ENCODE assay signal across 22 cellular contexts in genomic region chr16:51134876-51135275, GRCh38. TPM values are rescaled to one million over a fixed set of nuclear protein-coding genes. Genes with fewer than 3 reads are reported as not detected.
A peak's percentile ranks its signal among the peaks of the same experiment; 100 is the strongest.
DNase-seq lines count a peak whose midpoint lies in the region; ATAC-seq, FAIRE-seq and TF ChIP-seq lines count a peak whose summit lies in the region.
"Had no signal": no experiment of that assay in that cellular context is flagged by ENCODE, and none has a peak within 500 bp of the region (broad histone marks: within the 10 kb centered on the region; RNA-seq: fewer than 3 reads in every experiment).

No MANE protein-coding gene starts in this region.

- POLR2A ChIA-PET in naive thymus-derived CD4-positive, alpha-beta T cell (lab: Charles Lee) = no interaction called here

- H4K8ac ChIP-seq in neuronal stem cell (ENCODE audit: low read depth, low read length) = no peak overlapping the region

- H3K23ac ChIP-seq in neuronal stem cell (ENCODE audit: low read depth, low read length, poor library complexity) = peak overlapping the region; percentile 27

- peaks cover 7% of the 10 kb centered on the region for H3K4me1 Mint-ChIP-seq in astrocyte (ENCODE audit: low read depth, unreplicated experiment)
- H3K4me1 Mint-ChIP-seq in naive thymus-derived CD4-positive, alpha-beta T cell = peaks cover 0 to 6% (median 0%) of the 10 kb centered on the region in 7 donors
- H3K4me1 Mint-ChIP-seq: T-helper 17 cell had no signal

- no peak overlapping the region for H3K9ac ChIP-seq in GM23248
- H3K9ac ChIP-seq in astrocyte (ENCODE audit: low read length) = no peak overlapping the region
- H3K9ac ChIP-seq in neuronal stem cell (ENCODE audit: low read depth, low read length, poor library complexity) = peak overlapping the region; percentile 81

- no peaks in the 10 kb centered on the region for H3F3A ChIP-seq in GM23248 (ENCODE audit: insufficient read depth)

- H3K9me3 ChIP-seq in GM23248 (ENCODE audit: low read depth) = no peaks in the 10 kb centered on the region
- no peaks in the 10 kb centered on the region for H3K9me3 ChIP-seq in astrocyte (ENCODE audit: insufficient read depth, low read depth, low read length)
- peaks cover 0 to 25% of the 10 kb centered on the region in 2 donors for H3K9me3 ChIP-seq in neuronal stem cell (replicated peaks in 1 of 2; ENCODE audit: control insufficient read depth in 2 of 2, insufficient read depth in 1 of 2, low read depth in 1 of 2, low read length in 2 of 2)
- H3K9me3 ChIP-seq in naive thymus-derived CD4-positive, alpha-beta T cell (ENCODE audit: control insufficient read depth in 2 of 3, low read length in 3 of 3) = no peaks in the 10 kb centered on the region
- H3K9me3 ChIP-seq in ovary = no peaks in the 10 kb centered on the region
- H3K9me3 ChIP-seq: colonic mucosa, lower lobe of right lung, MG63, right atrium auricular region had no signal

- no peak for FAIRE-seq in astrocyte (lab: Jason Lieb, UNC)
- FAIRE-seq: D721Med, islet of Langerhans had no signal

- no peak overlapping the region for H4K91ac ChIP-seq in neuronal stem cell (ENCODE audit: low read depth, low read length, poor library complexity)

- no peaks in the 10 kb centered on the region for H3K9me3 Mint-ChIP-seq in astrocyte (ENCODE audit: unreplicated experiment)
- peaks cover 0 to 25% (median 5%) of the 10 kb centered on the region in 11 donors for H3K9me3 Mint-ChIP-seq in naive thymus-derived CD4-positive, alpha-beta T cell
- H3K9me3 Mint-ChIP-seq: activated T-helper 2 cell treated with anti-CD3 and anti-CD28 coated beads, Interferon-gamma antibody, Interleukin-2, Interleukin-4, amounts not matched to agents 10 μg/mL and 5 μg/mL and 100 μg/mL, durations not matched to agents 14 hours and 24 hours and 36 hours had no signal

- H2AK5ac ChIP-seq in neuronal stem cell (ENCODE audit: low read depth, low read length) = peak overlapping the region; percentile 65

- no peak overlapping the region for H3K27ac Mint-ChIP-seq in astrocyte (ENCODE audit: unreplicated experiment)
- no peak overlapping the region for H3K27ac Mint-ChIP-seq in naive thymus-derived CD4-positive, alpha-beta T cell
- H3K27ac Mint-ChIP-seq: activated naive CD8-positive, alpha-beta T cell treated with anti-CD3 and anti-CD28 coated beads, Interleukin-2, amount 10 ng/mL, durations not matched to agents 7 days and 5 days; activated T-helper 2 cell treated with anti-CD3 and anti-CD28 coated beads, Interferon-gamma antibody, Interleukin-2, Interleukin-4, amounts not matched to agents 10 μg/mL and 5 μg/mL and 100 μg/mL, durations not matched to agents 14 hours and 24 hours and 36 hours; T-helper 17 cell had no signal

- TF ChIP-seq POLR2A in lower leg skin (IDR thresholded peaks at IDR 0.05) (no peak), ovary (IDR thresholded peaks at IDR 0.05) (no peak)

- H3K4me3 ChIP-seq in GM23248 = peak overlapping the region; percentile 67
- H3K4me3 ChIP-seq in astrocyte (ENCODE audit: insufficient read depth, low read depth, low read length) = no peak overlapping the region
- H3K4me3 ChIP-seq in iPS-11a (ENCODE audit: low read depth, low read length) = peak overlapping the region; percentile 38
- no peak overlapping the region for H3K4me3 ChIP-seq in neuronal stem cell (ENCODE audit: low read length in 2 of 2)
- no peak overlapping the region for H3K4me3 ChIP-seq in lower leg skin (ENCODE audit: low read depth, poor library complexity, severe bottlenecking)
- H3K4me3 ChIP-seq in naive thymus-derived CD4-positive, alpha-beta T cell (ENCODE audit: low read length) = no peak overlapping the region
- H3K4me3 ChIP-seq in ovary = no peak overlapping the region
- H3K4me3 ChIP-seq: colonic mucosa, lower lobe of right lung, MG63, Peyer's patch, right atrium auricular region had no signal

- in situ Hi-C loops in GM23248 (cut with MboI) = no loop called here

- H3K27me3 ChIP-seq in GM23248 (replicated peaks; ENCODE audit: insufficient read depth) = no peaks in the 10 kb centered on the region
- H3K27me3 ChIP-seq in astrocyte (ENCODE audit: insufficient read depth, low read length) = no peaks in the 10 kb centered on the region
- H3K27me3 ChIP-seq in neuronal stem cell (ENCODE audit: control insufficient read depth in 3 of 3, insufficient read depth in 3 of 3, low read depth in 1 of 3, low read length in 3 of 3) = no peaks in the 10 kb centered on the region
- peaks cover 0 to 3% of the 10 kb centered on the region in 2 donors for H3K27me3 ChIP-seq in naive thymus-derived CD4-positive, alpha-beta T cell (ENCODE audit: control insufficient read depth in 2 of 2, insufficient read depth in 2 of 2, low read length in 2 of 2)
- H3K27me3 ChIP-seq in ovary = no peaks in the 10 kb centered on the region
- H3K27me3 ChIP-seq: MG63 had no signal

- peak overlapping the region; percentile 76 for H3K4me3 Mint-ChIP-seq in astrocyte (ENCODE audit: unreplicated experiment)
- no peak overlapping the region for H3K4me3 Mint-ChIP-seq in naive thymus-derived CD4-positive, alpha-beta T cell
- H3K4me3 Mint-ChIP-seq: activated naive CD8-positive, alpha-beta T cell treated with anti-CD3 and anti-CD28 coated beads, Interleukin-2, amount 10 ng/mL, durations not matched to agents 7 days and 5 days; T-helper 17 cell had no signal

- H2AFZ ChIP-seq in GM23248 (peak overlapping the region; percentile 68), astrocyte (ENCODE audit: low read depth, low read length) (no peak overlapping the region), neuronal stem cell (ENCODE audit: low read length) (no peak overlapping the region)

- no peak overlapping the region for H3K4ac ChIP-seq in neuronal stem cell (ENCODE audit: low read length)

- no peak for TF ChIP-seq EP300 in ovary (IDR thresholded peaks at IDR 0.05)

- 30 to 44% methylated on average over 17 to 33 of the region's 34 CpGs for WGBS in GM23248 (ENCODE audit: low coverage in 1 of 2, low lambda C conversion rate in 2 of 2, missing lambda C conversion rate in 2 of 2), 2 experiments
- WGBS in neuronal stem cell (ENCODE audit: extremely low coverage in 2 of 2, insufficient read length in 2 of 2, insufficient replicate concordance in 1 of 2), 2 donors = no CpG with 5 or more reads among the region's 34 CpGs
- WGBS in lower leg skin, 2 donors = 31 to 44% methylated on average over 23 to 33 of the region's 34 CpGs
- WGBS in ovary, 3 donors = 59 to 66% (median 64%) methylated on average over 33 to 34 of the region's 34 CpGs

- DNase-seq in GM23248 (no peak), astrocyte (ENCODE audit: low read depth) (no peak), neuronal stem cell (ENCODE audit: low spot score) (no peak), lower leg skin (ENCODE audit: low spot score in 2 of 2) (no peak), sciatic nerve (ENCODE audit: low spot score) (no peak), ovary (no peak)
- DNase-seq in naive thymus-derived CD4-positive, alpha-beta T cell = no peak
- DNase-seq: activated naive CD8-positive, alpha-beta T cell treated with anti-CD3 and anti-CD28 coated beads, Interleukin-2, amount 10 ng/mL, durations not matched to agents 7 days and 5 days; colonic mucosa; GOT3; head of caudate nucleus; lower lobe of right lung; MG63; NCI-H1417 treated with DMSO at 0.1 percent for 48 hours; NCI-H510A treated with DMSO at 0.1 percent for 48 hours; Peyer's patch; T-helper 17 cell had no signal

- intact Hi-C loops in lower leg skin (cut with DNase I; ENCODE audit: low total_unique reads) (no loop called here), sciatic nerve (cut with DNase I) (no loop called here), ovary (cut with DNase I) (no loop called here)
- intact Hi-C loops in naive thymus-derived CD4-positive, alpha-beta T cell (cut with micrococcal nuclease) = no loop called here

- H3K4me1 ChIP-seq in GM23248 (ENCODE audit: insufficient read depth) (no peaks in the 10 kb centered on the region), astrocyte (ENCODE audit: insufficient read depth, low read length) (no peaks in the 10 kb centered on the region), neuronal stem cell (ENCODE audit: control insufficient read depth in 2 of 2, insufficient read depth in 1 of 2, low read depth in 1 of 2, low read length in 2 of 2) (peaks cover 8 to 12% of the 10 kb centered on the region in 2 donors), ovary (ENCODE audit: insufficient read depth) (no peaks in the 10 kb centered on the region)
- H3K4me1 ChIP-seq in naive thymus-derived CD4-positive, alpha-beta T cell (ENCODE audit: control insufficient read depth in 2 of 2, insufficient read depth in 2 of 2, low read length in 2 of 2) = no peaks in the 10 kb centered on the region
- H3K4me1 ChIP-seq: colonic mucosa, lower lobe of right lung, Peyer's patch had no signal

- peak overlapping the region; percentile 95 for H3K18ac ChIP-seq in neuronal stem cell (ENCODE audit: low read length)

- H3K36me3 ChIP-seq in GM23248 (ENCODE audit: low read depth) (peaks cover 12% of the 10 kb centered on the region), astrocyte (ENCODE audit: insufficient read depth, low read length) (peaks cover 6% of the 10 kb centered on the region), neuronal stem cell (replicated peaks in 1 of 2; ENCODE audit: control insufficient read depth in 2 of 2, insufficient read depth in 2 of 2, low read length in 2 of 2) (peaks cover 25 to 57% of the 10 kb centered on the region in 2 donors), ovary (no peaks in the 10 kb centered on the region)
- no peaks in the 10 kb centered on the region for H3K36me3 ChIP-seq in naive thymus-derived CD4-positive, alpha-beta T cell (ENCODE audit: control insufficient read depth in 2 of 3, insufficient read depth in 3 of 3, low read length in 3 of 3)
- H3K36me3 ChIP-seq: colonic mucosa, lower lobe of right lung, MG63, Peyer's patch, right atrium auricular region had no signal

- no peak overlapping the region for H2BK12ac ChIP-seq in neuronal stem cell (ENCODE audit: low read length)

- peaks cover 21% of the 10 kb centered on the region for H3K36me3 Mint-ChIP-seq in astrocyte (ENCODE audit: low read depth, unreplicated experiment)
- peaks cover 0 to 4% (median 0%) of the 10 kb centered on the region in 5 donors for H3K36me3 Mint-ChIP-seq in naive thymus-derived CD4-positive, alpha-beta T cell
- H3K36me3 Mint-ChIP-seq: activated naive CD8-positive, alpha-beta T cell treated with anti-CD3 and anti-CD28 coated beads, Interleukin-2, amount 10 ng/mL, durations not matched to agents 7 days and 5 days had no signal

- H4K20me1 ChIP-seq in GM23248 (ENCODE audit: insufficient read depth) = no peaks in the 10 kb centered on the region
- peaks cover 23% of the 10 kb centered on the region for H4K20me1 ChIP-seq in astrocyte (ENCODE audit: insufficient read depth, low read length)

- no peaks in the 10 kb centered on the region for H3K79me1 ChIP-seq in neuronal stem cell (ENCODE audit: low read depth, low read length)

- H2BK15ac ChIP-seq in neuronal stem cell (ENCODE audit: low read length) = no peak overlapping the region

- H3K9me2 ChIP-seq in GM23248 (ENCODE audit: insufficient read depth) = no peaks in the 10 kb centered on the region

- peaks cover 2% of the 10 kb centered on the region for H3K27me3 Mint-ChIP-seq in astrocyte (ENCODE audit: low read depth, unreplicated experiment)
- peaks cover 29 to 63% (median 40%) of the 10 kb centered on the region in 5 donors for H3K27me3 Mint-ChIP-seq in naive thymus-derived CD4-positive, alpha-beta T cell

- peak overlapping the region; percentile 62 for H3K4me2 ChIP-seq in GM23248 (ENCODE audit: unreplicated experiment)
- H3K4me2 ChIP-seq in astrocyte (ENCODE audit: low read length) = no peak overlapping the region
- peak overlapping the region; percentile 73 for H3K4me2 ChIP-seq in neuronal stem cell (ENCODE audit: insufficient read depth, low read length, poor library complexity, severe bottlenecking)

- H3K79me2 ChIP-seq in GM23248 (ENCODE audit: insufficient read depth) = peaks cover 20% of the 10 kb centered on the region
- peaks cover 22% of the 10 kb centered on the region for H3K79me2 ChIP-seq in astrocyte (ENCODE audit: insufficient read depth, low read length)

- H2BK5ac ChIP-seq in neuronal stem cell (ENCODE audit: low read length) = no peak overlapping the region

- H2BK120ac ChIP-seq in neuronal stem cell (ENCODE audit: low read depth, low read length) = no peak overlapping the region

- no peak for TF ChIP-seq CTCF in astrocyte (IDR thresholded peaks at IDR 0.05; ENCODE audit: insufficient read depth, low read depth, low read length)
- TF ChIP-seq CTCF in lower leg skin (IDR thresholded peaks at IDR 0.05) = no peak
- no peak for TF ChIP-seq CTCF in ovary (IDR thresholded peaks at IDR 0.05)

- H3K27ac ChIP-seq in GM23248 = no peak overlapping the region
- no peak overlapping the region for H3K27ac ChIP-seq in astrocyte (ENCODE audit: low read depth, low read length)
- no peak overlapping the region for H3K27ac ChIP-seq in neuronal stem cell (replicated peaks; ENCODE audit: low read length)
- no peak overlapping the region for H3K27ac ChIP-seq in naive thymus-derived CD4-positive, alpha-beta T cell (ENCODE audit: low read depth, low read length)
- no peak overlapping the region for H3K27ac ChIP-seq in ovary
- H3K27ac ChIP-seq: colonic mucosa, lower lobe of right lung, Peyer's patch, right atrium auricular region had no signal

- CTCF ChIA-PET in naive thymus-derived CD4-positive, alpha-beta T cell (lab: Charles Lee) = no interaction called here

- H3K14ac ChIP-seq in neuronal stem cell (ENCODE audit: low read length) = no peak overlapping the region

- ATAC-seq in naive thymus-derived CD4-positive, alpha-beta T cell = no peak
- ATAC-seq in sciatic nerve = no peak
- ATAC-seq: lower lobe of right lung, T-helper 17 cell had no signal

RNA-seq across cellular contexts. Expression of gene SALL1, which starts 16.2 kb away (rescaled TPM):
- 1.8 and 2.6 TPM in 2 replicates for total RNA-seq in GM23248 (2014; rRNA removed; shearing (Covaris generic))
- polyA plus RNA-seq in GM23248 (2016; fragmentation: Nextera tagmentation; extraction: Ambion mirVana) = 1.7 and 1.8 TPM in 2 replicates
- 15.0 and 15.1 TPM in 2 replicates for total RNA-seq in astrocyte
- 81.5 TPM for polyA plus RNA-seq in neuronal stem cell (2013, experiment 1 of 2)
- polyA plus RNA-seq in neuronal stem cell (2013, experiment 2 of 2) = 85.5 TPM
- total RNA-seq in lower leg skin = under 1 TPM in 3 of 4 donors, not detected in 1; 0.08 to 0.29 (median 0.08) TPM
- not detected for total RNA-seq in naive thymus-derived CD4-positive, alpha-beta T cell
- not detected for polyA plus RNA-seq in naive thymus-derived CD4-positive, alpha-beta T cell
- total RNA-seq in sciatic nerve = 0.98 TPM
- total RNA-seq in ovary = 10 to 100 TPM in 2 of 7 donors, 1 to 10 TPM in 5; 3.0 to 20.7 (median 6.7) TPM
- 1 to 10 TPM; 1.7 to 4.0 TPM for polyA plus RNA-seq in ovary
- total RNA-seq: activated naive CD8-positive, alpha-beta T cell treated with anti-CD3 and anti-CD28 coated beads, Interleukin-2, amount 10 ng/mL, durations not matched to agents 7 days and 5 days; activated T-helper 2 cell treated with anti-CD3 and anti-CD28 coated beads, Interferon-gamma antibody, Interleukin-2, Interleukin-4, amounts not matched to agents 10 μg/mL and 5 μg/mL and 100 μg/mL, durations not matched to agents 14 hours and 24 hours and 36 hours; lower lobe of right lung; T-helper 17 cell had no signal

Comparison
In these comparisons a context has a peak if more than half of its experiments do, and no peak if none do; other contexts are left out.
1. H3K4me3 ChIP-seq: peak in GM23248 (single experiment) and iPS-11a (single experiment); none in astrocyte (single experiment), neuronal stem cell (0 of 2), lower leg skin (single experiment), naive thymus-derived CD4-positive, alpha-beta T cell (single experiment) and ovary (single experiment).